In genomic region chr9:128893354-128893753, GRCh38 we compare ENCODE assay signal across 10 cellular contexts. TPM values are rescaled to one million over a fixed set of nuclear protein-coding genes. Genes with fewer than 3 reads are reported as not detected.
DNase-seq lines count a peak whose midpoint lies in the region; ATAC-seq and TF ChIP-seq lines count a peak whose summit lies in the region.
"Had no signal": no experiment of that assay in that cellular context is flagged by ENCODE, and none has a peak within 500 bp of the region (broad histone marks: within the 10 kb centered on the region; RNA-seq: fewer than 3 reads in every experiment).

No MANE protein-coding gene starts in this region.

- DNase-seq in right atrium auricular region (ENCODE audit: low spot score) = no peak
- no peak for DNase-seq in cardiac septum (ENCODE audit: low spot score)
- peak in 1 of 61 donors; percentile 43 for DNase-seq in caudate nucleus (lab: John Stamatoyannopoulos, UW)
- DNase-seq in naive thymus-derived CD4-positive, alpha-beta T cell = no peak
- DNase-seq in medulla oblongata (ENCODE audit: extremely low spot score) = no peak
- DNase-seq: activated CD4-positive, alpha-beta T cell treated with anti-CD3 and anti-CD28 coated beads, Interleukin-2, amount 50 U/mL, for 48 hours; NCI-H2081 treated with DMSO at 0.1 percent for 48 hours had no signal

- H3K4me1 Mint-ChIP-seq in naive thymus-derived CD4-positive, alpha-beta T cell = peaks cover 43 to 78% (median 65%) of the 10 kb centered on the region in 7 donors

- H3K36me3 ChIP-seq in right atrium auricular region (peaks cover 74% of the 10 kb centered on the region), urinary bladder (ENCODE audit: insufficient read depth) (no peaks in the 10 kb centered on the region)
- H3K36me3 ChIP-seq in naive thymus-derived CD4-positive, alpha-beta T cell (ENCODE audit: control insufficient read depth in 2 of 3, insufficient read depth in 3 of 3, low read length in 3 of 3) = peaks cover 0 to 29% (median 4%) of the 10 kb centered on the region in 3 experiments

- H3K27ac Mint-ChIP-seq in naive thymus-derived CD4-positive, alpha-beta T cell = peak overlapping the region; percentile 53 to 97 (median 93)

- H3K4me3 Mint-ChIP-seq in naive thymus-derived CD4-positive, alpha-beta T cell = peak overlapping the region; percentile 42 to 78 (median 72)

- H3K36me3 Mint-ChIP-seq in naive thymus-derived CD4-positive, alpha-beta T cell = peaks cover 9 to 39% (median 21%) of the 10 kb centered on the region in 5 donors

- H3K4me3 ChIP-seq in right atrium auricular region (no peak overlapping the region), urinary bladder (ENCODE audit: low read depth, low read length) (no peak overlapping the region)
- H3K4me3 ChIP-seq in naive thymus-derived CD4-positive, alpha-beta T cell (ENCODE audit: low read length) = no peak overlapping the region

- H3K27ac ChIP-seq in right atrium auricular region = peak overlapping the region; percentile 85 to 90
- H3K27ac ChIP-seq in caudate nucleus (ENCODE audit: low read depth, low read length) = peak overlapping the region; percentile 99
- peak overlapping the region; percentile 62 for H3K27ac ChIP-seq in naive thymus-derived CD4-positive, alpha-beta T cell (ENCODE audit: low read depth, low read length)
- H3K27ac ChIP-seq in urinary bladder (ENCODE audit: low read depth) = peak overlapping the region; percentile 95

- H3K9me3 Mint-ChIP-seq in naive thymus-derived CD4-positive, alpha-beta T cell = no peaks in the 10 kb centered on the region

- no peaks in the 10 kb centered on the region for H3K27me3 Mint-ChIP-seq in naive thymus-derived CD4-positive, alpha-beta T cell

- intact Hi-C loops in cardiac septum (cut with DNase I) = no loop called here
- intact Hi-C loops in naive thymus-derived CD4-positive, alpha-beta T cell (cut with micrococcal nuclease) = loop anchor here in 1 of 2 donors (1.0 kb wide), 1 partner anchor 9 kb away; no protein-coding TSS in a partner anchor

- no peaks in the 10 kb centered on the region for H3K27me3 ChIP-seq in right atrium auricular region
- H3K27me3 ChIP-seq in naive thymus-derived CD4-positive, alpha-beta T cell (ENCODE audit: control insufficient read depth in 2 of 2, insufficient read depth in 2 of 2, low read length in 2 of 2) = no peaks in the 10 kb centered on the region

- H3K4me1 ChIP-seq in right atrium auricular region (peaks cover 0 to 42% of the 10 kb centered on the region in 2 donors), urinary bladder (ENCODE audit: insufficient read depth) (peaks cover 4% of the 10 kb centered on the region)
- peaks cover 25 to 56% of the 10 kb centered on the region in 2 donors for H3K4me1 ChIP-seq in naive thymus-derived CD4-positive, alpha-beta T cell (ENCODE audit: control insufficient read depth in 2 of 2, insufficient read depth in 2 of 2, low read length in 2 of 2)

- H3K9me3 ChIP-seq in right atrium auricular region = no peaks in the 10 kb centered on the region
- H3K9me3 ChIP-seq in naive thymus-derived CD4-positive, alpha-beta T cell (ENCODE audit: control insufficient read depth in 2 of 3, low read length in 3 of 3) = no peaks in the 10 kb centered on the region

- POLR2A ChIA-PET in naive thymus-derived CD4-positive, alpha-beta T cell (lab: Charles Lee) = interaction anchor here (2.3 to 6.6 kb wide), 3 partner anchors 9 to 12 kb away, joined by 9 to 48 read pairs (median 23); partner anchors contain the start of genes KYAT1 and LRRC8A

- WGBS in urinary bladder = 60% methylated on average over 8 of the region's 8 CpGs

- no peak for ATAC-seq in naive thymus-derived CD4-positive, alpha-beta T cell
- no peak for ATAC-seq in GM18867 (IDR thresholded peaks at IDR 0.05; ENCODE audit: unreplicated experiment)
- ATAC-seq in HG02884 (IDR thresholded peaks at IDR 0.05; ENCODE audit: unreplicated experiment) = no peak

- TF ChIP-seq CTCF in right atrium auricular region (IDR thresholded peaks at IDR 0.05) = no peak

- CTCF ChIA-PET in naive thymus-derived CD4-positive, alpha-beta T cell (lab: Charles Lee) = interaction anchor here (1.0 kb wide), 1 partner anchor 35 kb away, joined by 6 read pairs; no protein-coding TSS in a partner anchor

RNA-seq across cellular contexts. Expression of gene LRRC8A, which starts 11.4 kb away (rescaled TPM):
- 10 to 100 TPM; 45.3 to 65.9 TPM for total RNA-seq in right atrium auricular region
- total RNA-seq in cardiac septum = 24.2 TPM
- 10 to 100 TPM; 31.3 to 48.8 (median 34.5) TPM for total RNA-seq in naive thymus-derived CD4-positive, alpha-beta T cell
- polyA plus RNA-seq in naive thymus-derived CD4-positive, alpha-beta T cell = 10 to 100 TPM; 24.2 to 54.0 TPM
- 17.1 TPM for total RNA-seq in urinary bladder
- polyA plus RNA-seq in urinary bladder = 62.3 TPM

RNA-seq across cellular contexts. Expression of gene KYAT1, which starts 11.6 kb away (rescaled TPM):
- 10 to 100 TPM; 10.1 to 15.1 TPM for total RNA-seq in right atrium auricular region
- 9.2 TPM for total RNA-seq in cardiac septum
- total RNA-seq in naive thymus-derived CD4-positive, alpha-beta T cell = 10 to 100 TPM in 4 of 5 experiments, 1 to 10 TPM in 1; 7.2 to 18.2 (median 14.8) TPM
- polyA plus RNA-seq in naive thymus-derived CD4-positive, alpha-beta T cell = 10 to 100 TPM in 1 of 2 donors, 1 to 10 TPM in 1; 9.8 to 14.2 TPM
- total RNA-seq in urinary bladder = 5.4 TPM
- polyA plus RNA-seq in urinary bladder = 7.8 TPM

RNA-seq across cellular contexts. Expression of gene PHYHD1, which starts 27.4 kb away (rescaled TPM):
- total RNA-seq in right atrium auricular region = 10 to 100 TPM; 21.3 to 51.9 TPM
- 21.9 TPM for total RNA-seq in cardiac septum
- 1 to 10 TPM; 1.1 to 3.2 (median 3.1) TPM for total RNA-seq in naive thymus-derived CD4-positive, alpha-beta T cell
- polyA plus RNA-seq in naive thymus-derived CD4-positive, alpha-beta T cell = 1 to 10 TPM; 3.0 to 5.1 TPM
- 16.8 TPM for total RNA-seq in urinary bladder
- 34.8 TPM for polyA plus RNA-seq in urinary bladder

RNA-seq across cellular contexts. Expression of gene DOLK, which starts 54.0 kb away (rescaled TPM):
- total RNA-seq in right atrium auricular region = 10 to 100 TPM; 13.9 to 14.4 TPM
- 9.8 TPM for total RNA-seq in cardiac septum
- 10 to 100 TPM in 2 of 5 experiments, 1 to 10 TPM in 3; 6.0 to 12.8 (median 9.5) TPM for total RNA-seq in naive thymus-derived CD4-positive, alpha-beta T cell
- polyA plus RNA-seq in naive thymus-derived CD4-positive, alpha-beta T cell = 10 to 100 TPM in 1 of 2 donors, 1 to 10 TPM in 1; 7.6 to 10.5 TPM
- 11.3 TPM for total RNA-seq in urinary bladder
- 16.4 TPM for polyA plus RNA-seq in urinary bladder

RNA-seq across cellular contexts. Expression of gene NUP188, which starts 54.1 kb away (rescaled TPM):
- total RNA-seq in right atrium auricular region (10 to 100 TPM; 23.5 to 26.8 TPM), cardiac septum (36.3 TPM), urinary bladder (43.1 TPM)
- total RNA-seq in naive thymus-derived CD4-positive, alpha-beta T cell = 10 to 100 TPM; 55.7 to 98.7 (median 63.7) TPM
- 10 to 100 TPM; 24.8 to 39.5 TPM for polyA plus RNA-seq in naive thymus-derived CD4-positive, alpha-beta T cell
- 20.3 TPM for polyA plus RNA-seq in urinary bladder
